Comparison of ENCODE assay signal across 11 cellular contexts in genomic region chr2:201254331-201254730, GRCh38. TPM values are rescaled to one million over a fixed set of nuclear protein-coding genes. Genes with fewer than 3 reads are reported as not detected.
A peak's percentile ranks its signal among the peaks of the same experiment; 100 is the strongest.
DNase-seq lines count a peak whose midpoint lies in the region; ATAC-seq, FAIRE-seq and TF ChIP-seq lines count a peak whose summit lies in the region.
"Had no signal": no experiment of that assay in that cellular context is flagged by ENCODE, and none has a peak within 500 bp of the region (broad histone marks: within the 10 kb centered on the region; RNA-seq: fewer than 3 reads in every experiment).

No MANE protein-coding gene starts in this region.

- H3K27me3 Mint-ChIP-seq in activated naive CD8-positive, alpha-beta T cell treated with anti-CD3 and anti-CD28 coated beads for 36 hours: no peaks in the 10 kb centered on the region

- 0 out of 2 replicates have a peak overlapping the region, but pooled peaks have one; percentile 5 for H3K9ac ChIP-seq in HUES64 (ENCODE audit: low read depth, low read length)

- H3K27ac Mint-ChIP-seq in activated naive CD8-positive, alpha-beta T cell treated with anti-CD3 and anti-CD28 coated beads for 36 hours: peak overlapping the region; percentile 74

- H3K4me3 ChIP-seq in HUES64 (ENCODE audit: low read length): no peak overlapping the region
- H3K4me3 ChIP-seq: testis had no signal

- no peak overlapping the region for H3K4me3 Mint-ChIP-seq in activated naive CD8-positive, alpha-beta T cell treated with anti-CD3 and anti-CD28 coated beads for 36 hours

- peak; percentile 76 for DNase-seq in AG08396 (ENCODE audit: low spot score)
- no peak for DNase-seq in activated naive CD8-positive, alpha-beta T cell treated with anti-CD3 and anti-CD28 coated beads for 36 hours
- peak; percentile 28 for DNase-seq in left kidney (ENCODE audit: low read depth, low spot score)
- no peak for DNase-seq in urothelium cell line (ENCODE audit: low spot score)
- DNase-seq in GM20000 (ENCODE audit: low spot score): no peak
- DNase-seq: caudate nucleus, occipital lobe, testis had no signal

- no peaks in the 10 kb centered on the region for H3K9me3 ChIP-seq in HUES64 (ENCODE audit: insufficient read depth, low read depth, low read length)
- H3K9me3 ChIP-seq: testis had no signal

- no peaks in the 10 kb centered on the region for H3K36me3 ChIP-seq in HUES64 (ENCODE audit: insufficient read depth, low read length)

- no peak for TF ChIP-seq CTCF in GM20000 (IDR thresholded peaks at IDR 0.05; ENCODE audit: extremely low read depth, missing control alignments)

- peaks cover 53% of the 10 kb centered on the region for H3K36me3 Mint-ChIP-seq in activated naive CD8-positive, alpha-beta T cell treated with anti-CD3 and anti-CD28 coated beads for 36 hours

- WGBS in HUES64: 26% methylated on average over 3 of the region's 3 CpGs

- H3K9me3 Mint-ChIP-seq in activated naive CD8-positive, alpha-beta T cell treated with anti-CD3 and anti-CD28 coated beads for 36 hours: peaks cover 18% of the 10 kb centered on the region

- ATAC-seq in HG02623 (IDR thresholded peaks at IDR 0.05; ENCODE audit: unreplicated experiment) (no peak), HG03135 (IDR thresholded peaks at IDR 0.05; ENCODE audit: unreplicated experiment) (no peak)

- H3K4me1 Mint-ChIP-seq in activated naive CD8-positive, alpha-beta T cell treated with anti-CD3 and anti-CD28 coated beads for 36 hours: peaks cover 70% of the 10 kb centered on the region

- 0 out of 2 replicates have a peak overlapping the region, but pooled peaks have one; percentile 28 for H3K27ac ChIP-seq in HUES64 (ENCODE audit: low read depth, low read length)
- H3K27ac ChIP-seq: testis had no signal

- FAIRE-seq in urothelium cell line (lab: Jason Lieb, UNC): no peak

- H3K4me1 ChIP-seq in HUES64 (ENCODE audit: insufficient read depth, low read length): peaks cover 25% of the 10 kb centered on the region

- H3K27me3 ChIP-seq in HUES64 (ENCODE audit: insufficient read depth, low read length): no peaks in the 10 kb centered on the region
- H3K27me3 ChIP-seq: testis had no signal

RNA-seq across cellular contexts. Expression of gene CASP8, which starts 6.0 kb away (rescaled TPM):
- polyA plus RNA-seq in HUES64 (2013, experiment 1 of 2): 2.9 TPM
- 4.2 TPM for polyA plus RNA-seq in HUES64 (2013, experiment 2 of 2)
- 10 to 100 TPM; 36.2 to 37.9 TPM for total RNA-seq in activated naive CD8-positive, alpha-beta T cell treated with anti-CD3 and anti-CD28 coated beads for 36 hours

Comparison
In these comparisons a context has a peak if more than half of its experiments do, and no peak if none do; other contexts are left out.
1. DNase-seq: peak in AG08396 (single experiment) and left kidney (single experiment); none in activated naive CD8-positive, alpha-beta T cell treated with anti-CD3 and anti-CD28 coated beads for 36 hours (single experiment), urothelium cell line (single experiment) and GM20000 (single experiment).